Comparison of ENCODE assay signal across 21 cellular contexts in genomic region chr20:1848378-1848777, GRCh38. TPM values are rescaled to one million over a fixed set of nuclear protein-coding genes. Genes with fewer than 3 reads are reported as not detected.
"Had no signal": no experiment of that assay in that cellular context is flagged by ENCODE, and none has a peak within 500 bp of the region (broad histone marks: within the 10 kb centered on the region; RNA-seq: fewer than 3 reads in every experiment).

No MANE protein-coding gene starts in this region.

- H3K27me3 ChIP-seq: colonic mucosa, esophagus squamous epithelium, gastrocnemius medialis, ovary, thyroid gland had no signal

- ATAC-seq: activated T-cell treated with anti-CD3 and anti-CD28 coated beads, Interleukin-2, amount 50 U/mL, for 4 hours; gastrocnemius medialis; naive thymus-derived CD4-positive, alpha-beta T cell had no signal

- H3K4me3 Mint-ChIP-seq: activated naive CD8-positive, alpha-beta T cell; activated T-cell treated with anti-CD3 and anti-CD28 coated beads, Interleukin-2, amount 50 U/mL, for 4 hours; stimulated activated naive CD8-positive, alpha-beta T cell treated with anti-CD3 and anti-CD28 coated beads, Interleukin-15, Interleukin-2, amounts not matched to agents 100 ng/mL and 50 ng/mL, for 24 hours had no signal

- H3K4me1 ChIP-seq: colonic mucosa, gastrocnemius medialis, prostate gland, thyroid gland had no signal

- H3K36me3 Mint-ChIP-seq: activated naive CD8-positive, alpha-beta T cell had no signal

- H3K4me3 ChIP-seq: colonic mucosa, esophagus squamous epithelium, gastrocnemius medialis, ovary, prostate gland, thyroid gland had no signal

- DNase-seq: activated CD4-positive, alpha-beta T cell treated with anti-CD3 and anti-CD28 coated beads for 1 hour; activated CD4-positive, alpha-beta T cell treated with anti-CD3 and anti-CD28 coated beads, Interleukin-2, amount 50 U/mL, for 1 hour; activated CD8-positive, alpha-beta memory T cell treated with anti-CD3 and anti-CD28 coated beads, Interleukin-2, amount 50 U/mL, for 4 hours; activated naive CD4-positive, alpha-beta T cell; activated T-cell treated with anti-CD3 and anti-CD28 coated beads, Interleukin-2, amount 50 U/mL, for 4 hours; amniotic stem cell; colonic mucosa; esophagus squamous epithelium; gastrocnemius medialis; hypothalamus; mesendoderm; naive thymus-derived CD4-positive, alpha-beta T cell; ovary; stimulated activated CD4-positive, alpha-beta T cell treated with anti-CD3 and anti-CD28 coated beads, Interleukin-4, amount 100 ng/mL, for 24 hours; T-helper 1 cell; thyroid gland; WERI-Rb-1 had no signal

- H3K27me3 Mint-ChIP-seq: stimulated activated naive CD8-positive, alpha-beta T cell treated with anti-CD3 and anti-CD28 coated beads, Interleukin-15, Interleukin-2, amounts not matched to agents 100 ng/mL and 50 ng/mL, for 24 hours had no signal

- H3K9me3 Mint-ChIP-seq: activated T-helper 2 cell treated with anti-CD3 and anti-CD28 coated beads, Interferon-gamma antibody, Interleukin-2, Interleukin-4, amounts not matched to agents 10 μg/mL and 5 μg/mL and 100 μg/mL, durations not matched to agents 14 hours and 24 hours and 36 hours had no signal

- H3K27ac Mint-ChIP-seq: activated naive CD8-positive, alpha-beta T cell; activated T-helper 2 cell treated with anti-CD3 and anti-CD28 coated beads, Interferon-gamma antibody, Interleukin-2, Interleukin-4, amounts not matched to agents 10 μg/mL and 5 μg/mL and 100 μg/mL, durations not matched to agents 14 hours and 24 hours and 36 hours had no signal

- H3K9me3 ChIP-seq: colonic mucosa, esophagus squamous epithelium, gastrocnemius medialis, ovary, prostate gland, thyroid gland had no signal

- H3K36me3 ChIP-seq: colonic mucosa, esophagus squamous epithelium, gastrocnemius medialis, ovary, prostate gland, thyroid gland, WERI-Rb-1 had no signal

- H3K27ac ChIP-seq: colonic mucosa, esophagus squamous epithelium, gastrocnemius medialis, ovary, prostate gland, thyroid gland, WERI-Rb-1 had no signal

RNA-seq across cellular contexts. Expression of gene SIRPA, which starts 46.8 kb away (rescaled TPM):
- total RNA-seq: activated T-helper 2 cell treated with anti-CD3 and anti-CD28 coated beads, Interferon-gamma antibody, Interleukin-2, Interleukin-4, amounts not matched to agents 10 μg/mL and 5 μg/mL and 100 μg/mL, durations not matched to agents 14 hours and 24 hours and 36 hours had no signal
- polyA plus RNA-seq: naive thymus-derived CD4-positive, alpha-beta T cell had no signal
